Comparison of ENCODE assay signal across 16 cellular contexts in genomic region chr5:116420540-116420939, GRCh38.
"Had no signal": no experiment of that assay in that cellular context is flagged by ENCODE, and none has a peak within 500 bp of the region (broad histone marks: within the 10 kb centered on the region; RNA-seq: fewer than 3 reads in every experiment).

No MANE protein-coding gene starts in this region.

- ATAC-seq: activated CD8-positive, alpha-beta T cell treated with anti-CD3 and anti-CD28 coated beads, Interleukin-2, amount 10 ng/mL, durations not matched to agents 7 days and 5 days; activated naive CD4-positive, alpha-beta T cell treated with anti-CD3 and anti-CD28 coated beads, Interleukin-2, amount 50 U/mL, for 72 hours; naive thymus-derived CD8-positive, alpha-beta T cell; stimulated activated naive B cell treated with anti-CD40 and anti-IgM and Interleukin-4, amounts not matched to agents 10 μg/mL and 1 μg/mL and 100 μg/mL, for 72 hours had no signal

- H3K27ac ChIP-seq: neural progenitor cell, sigmoid colon, testis, WERI-Rb-1 had no signal

- H3K9ac ChIP-seq: neural progenitor cell had no signal

- H3K4me1 ChIP-seq: neural progenitor cell had no signal

- H3K36me3 ChIP-seq: esophagus squamous epithelium, neural progenitor cell, sigmoid colon, WERI-Rb-1 had no signal

- H3K4me2 ChIP-seq: neural progenitor cell, smooth muscle cell had no signal

- H3K4me3 ChIP-seq: esophagus squamous epithelium, lung, neural progenitor cell, sigmoid colon, smooth muscle cell, testis had no signal

- DNase-seq: activated CD4-positive, alpha-beta T cell treated with anti-CD3 and anti-CD28 coated beads for 1 hour; activated CD4-positive, alpha-beta T cell treated with anti-CD3 and anti-CD28 coated beads, Interleukin-2, amount 50 U/mL, for 1 hour; activated CD8-positive, alpha-beta T cell treated with anti-CD3 and anti-CD28 coated beads, Interleukin-2, amount 10 ng/mL, durations not matched to agents 7 days and 5 days; esophagus squamous epithelium; kidney; naive thymus-derived CD8-positive, alpha-beta T cell; posterior cingulate gyrus; sigmoid colon; stimulated activated CD4-positive, alpha-beta T cell treated with anti-CD3 and anti-CD28 coated beads, Interleukin-15, amount 100 ng/mL, for 24 hours; stimulated activated naive B cell treated with anti-CD40 and anti-IgM and Interleukin-4, amounts not matched to agents 10 μg/mL and 1 μg/mL and 100 μg/mL, for 72 hours; testis; WERI-Rb-1 had no signal

- H3K27me3 ChIP-seq: esophagus squamous epithelium, neural progenitor cell, sigmoid colon, testis had no signal

- H3K9me3 ChIP-seq: esophagus squamous epithelium, sigmoid colon, testis had no signal
